Comparison of ENCODE assay signal across 12 cellular contexts in the genomic region with DNA sequence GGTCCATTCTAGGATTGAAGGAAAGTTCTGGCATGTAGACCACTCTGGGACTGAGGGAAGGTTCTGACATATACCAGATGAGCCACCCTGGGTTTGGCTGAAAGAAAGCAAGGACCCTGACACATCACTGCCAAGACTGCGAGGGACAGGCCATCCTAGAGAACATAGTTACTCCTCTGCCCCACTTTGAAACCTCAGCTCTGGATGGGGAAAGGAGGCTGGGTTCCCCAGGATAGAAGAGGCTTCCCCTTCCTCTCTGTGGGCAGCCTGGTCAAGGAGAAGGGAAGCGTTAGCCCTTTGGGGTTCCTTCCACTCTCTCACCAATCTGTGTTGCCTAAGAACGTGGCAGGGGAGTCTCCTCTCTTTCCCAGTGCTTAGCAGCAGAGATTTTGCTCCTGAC.
"Had no signal": no experiment of that assay in that cellular context is flagged by ENCODE, and none has a peak within 500 bp of the region (broad histone marks: within the 10 kb centered on the region; RNA-seq: fewer than 3 reads in every experiment).

No MANE protein-coding gene starts in this region.

- H3K27ac ChIP-seq: stomach, testis had no signal

- DNase-seq: activated CD4-positive, alpha-beta T cell treated with anti-CD3 and anti-CD28 coated beads, Interleukin-2, amount 10 ng/mL, durations not matched to agents 7 days and 5 days; activated CD4-positive, CD25-positive, alpha-beta regulatory T cell; activated CD8-positive, alpha-beta memory T cell treated with anti-CD3 and anti-CD28 coated beads for 24 hours; activated naive CD8-positive, alpha-beta T cell treated with anti-CD3 and anti-CD28 coated beads for 36 hours; mesendoderm; nephron progenitor cell; stimulated activated CD4-positive, alpha-beta T cell treated with anti-CD3 and anti-CD28 coated beads, Interleukin-12 subunit alpha, Interleukin-12 subunit beta, amount 100 ng/mL, for 4 hours; stimulated activated CD4-positive, alpha-beta T cell treated with anti-CD3 and anti-CD28 coated beads, Interleukin-2, amount 100 ng/mL, for 24 hours; SW 1271 had no signal

- H3K9me3 ChIP-seq: stomach, testis had no signal

- H3K4me3 Mint-ChIP-seq: activated CD4-positive, alpha-beta T cell treated with anti-CD3 and anti-CD28 coated beads, Interleukin-2, amount 10 ng/mL, durations not matched to agents 7 days and 5 days; activated naive CD8-positive, alpha-beta T cell treated with anti-CD3 and anti-CD28 coated beads for 36 hours; nephron progenitor cell had no signal

- H3K27ac Mint-ChIP-seq: activated CD4-positive, alpha-beta T cell treated with anti-CD3 and anti-CD28 coated beads, Interleukin-2, amount 10 ng/mL, durations not matched to agents 7 days and 5 days; activated naive CD8-positive, alpha-beta T cell treated with anti-CD3 and anti-CD28 coated beads for 36 hours; nephron progenitor cell had no signal

- H3K36me3 ChIP-seq: stomach had no signal

- H3K4me1 Mint-ChIP-seq: activated CD4-positive, alpha-beta T cell treated with anti-CD3 and anti-CD28 coated beads, Interleukin-2, amount 10 ng/mL, durations not matched to agents 7 days and 5 days; activated naive CD8-positive, alpha-beta T cell treated with anti-CD3 and anti-CD28 coated beads for 36 hours; nephron progenitor cell had no signal

- ATAC-seq: esophagus mucosa had no signal

- H3K9me3 Mint-ChIP-seq: activated CD4-positive, alpha-beta T cell treated with anti-CD3 and anti-CD28 coated beads, Interleukin-2, amount 10 ng/mL, durations not matched to agents 7 days and 5 days; activated naive CD8-positive, alpha-beta T cell treated with anti-CD3 and anti-CD28 coated beads for 36 hours; nephron progenitor cell had no signal

- H3K27me3 ChIP-seq: testis had no signal

- H3K4me3 ChIP-seq: stomach, testis had no signal

- H3K36me3 Mint-ChIP-seq: activated naive CD8-positive, alpha-beta T cell treated with anti-CD3 and anti-CD28 coated beads for 36 hours had no signal
